Comparison of ENCODE assay signal across 13 cellular contexts in genomic region chr15:75661779-75662140, GRCh38. TPM values are rescaled to one million over a fixed set of nuclear protein-coding genes. Genes with fewer than 3 reads are reported as not detected.
DNase-seq lines count a peak whose midpoint lies in the region; ATAC-seq and TF ChIP-seq lines count a peak whose summit lies in the region.
"Had no signal": no experiment of that assay in that cellular context is flagged by ENCODE, and none has a peak within 500 bp of the region (broad histone marks: within the 10 kb centered on the region; RNA-seq: fewer than 3 reads in every experiment).

No MANE protein-coding gene starts in this region.

- TF ChIP-seq CTCF in PC-3 (conservative IDR thresholded peaks at IDR 0.05; ENCODE audit: low read depth, low read length) (no peak), coronary artery (IDR thresholded peaks at IDR 0.05) (no peak), testis (IDR thresholded peaks at IDR 0.05) (no peak), glutamatergic neuron (IDR thresholded peaks at IDR 0.05; ENCODE audit: partially characterized antibody, unreplicated experiment) (no peak)

- no peaks in the 10 kb centered on the region for H3F3A ChIP-seq in PC-3 (ENCODE audit: low read length, unreplicated experiment)

- DNase-seq in PC-3, result no peak
- DNase-seq in coronary artery (ENCODE audit: low spot score), result no peak
- no peak for DNase-seq in testis
- no peak for DNase-seq in superior temporal gyrus (ENCODE audit: extremely low spot score)
- DNase-seq in NCI-H1417 treated with DMSO at 0.1 percent for 48 hours (lab: John Stamatoyannopoulos, UW), result no peak
- no peak for DNase-seq in activated T-helper 2 cell treated with anti-CD3 and anti-CD28 coated beads, Interferon-gamma antibody, Interleukin-2, Interleukin-4, amounts not matched to agents 10 μg/mL and 5 μg/mL and 100 μg/mL, durations not matched to agents 14 hours and 24 hours and 36 hours (ENCODE audit: low spot score)
- no peak for DNase-seq in glutamatergic neuron
- DNase-seq: activated CD8-positive, alpha-beta memory T cell treated with anti-CD3 and anti-CD28 coated beads for 24 hours; CD8-positive, alpha-beta T cell; effector memory CD4-positive, alpha-beta T cell; NCI-H2171 treated with DMSO at 0.1 percent for 48 hours; stimulated activated CD8-positive, alpha-beta memory T cell treated with anti-CD3 and anti-CD28 coated beads, Interleukin-4, amount 100 ng/mL, for 48 hours had no signal

- no peaks in the 10 kb centered on the region for H3K79me2 ChIP-seq in PC-3 (ENCODE audit: low read length)

- CTCF ChIA-PET in PC-3 (lab: Charles Lee), result no interaction called here

- H3K9me3 ChIP-seq in PC-3 (ENCODE audit: low read length) (no peaks in the 10 kb centered on the region), muscle layer of colon (ENCODE audit: low read length) (no peaks in the 10 kb centered on the region), testis (no peaks in the 10 kb centered on the region)

- POLR2A ChIA-PET in PC-3 (lab: Charles Lee; ENCODE audit: unreplicated experiment), result interaction anchor here (1.0 kb wide), 1 partner anchor 14 kb away, joined by 5 read pairs; the partner anchor contains the start of gene SNX33

- H3K4me3 Mint-ChIP-seq in activated T-helper 2 cell treated with anti-CD3 and anti-CD28 coated beads, Interferon-gamma antibody, Interleukin-2, Interleukin-4, amounts not matched to agents 10 μg/mL and 5 μg/mL and 100 μg/mL, durations not matched to agents 14 hours and 24 hours and 36 hours (ENCODE audit: low read depth), result no peak overlapping the region
- no peak overlapping the region for H3K4me3 Mint-ChIP-seq in glutamatergic neuron (ENCODE audit: unreplicated experiment)
- H3K4me3 Mint-ChIP-seq: CD8-positive, alpha-beta T cell had no signal

- H3K36me3 ChIP-seq in PC-3 (ENCODE audit: low read depth, low read length) (no peaks in the 10 kb centered on the region), muscle layer of colon (ENCODE audit: insufficient read depth, low read length) (peaks cover 32% of the 10 kb centered on the region), testis (ENCODE audit: low read depth, missing control alignments) (no peaks in the 10 kb centered on the region)

- intact Hi-C loops in PC-3 (cut with micrococcal nuclease) (no loop called here), testis (cut with DNase I; ENCODE audit: low total_unique reads) (no loop called here)
- intact Hi-C loops in activated T-helper 2 cell treated with anti-CD3 and anti-CD28 coated beads, Interferon-gamma antibody, Interleukin-2, Interleukin-4, amounts not matched to agents 10 μg/mL and 5 μg/mL and 100 μg/mL, durations not matched to agents 14 hours and 24 hours and 36 hours (cut with micrococcal nuclease), result no loop called here

- peak overlapping the region; percentile 45; the same call in 1 of the 2 replicates for H3K9ac ChIP-seq in PC-3 (ENCODE audit: low read length)
- peak overlapping the region; percentile 87 for H3K9ac ChIP-seq in muscle layer of colon (ENCODE audit: low read length)

- H3K4me2 ChIP-seq in PC-3 (ENCODE audit: low read length), result peak overlapping the region; percentile 61

- H3K27ac ChIP-seq in PC-3 (ENCODE audit: low read length), result peak overlapping the region; percentile 63
- peak overlapping the region; percentile 88 to 93 for H3K27ac ChIP-seq in coronary artery
- H3K27ac ChIP-seq in muscle layer of colon (ENCODE audit: low read depth, low read length), result peak overlapping the region; percentile 87
- H3K27ac ChIP-seq in testis, result peak overlapping the region; percentile 42 to 81

- H3K4me3 ChIP-seq in PC-3 (ENCODE audit: low read length) (no peak overlapping the region), coronary artery (peak overlapping the region; percentile 38), muscle layer of colon (ENCODE audit: low read depth in 1 of 2, low read length in 2 of 2) (peak overlapping the region in 1 of 2 donors; percentile 15), testis (no peak overlapping the region)

- peaks cover 37% of the 10 kb centered on the region for H3K4me1 ChIP-seq in PC-3 (ENCODE audit: insufficient read depth, low read length)
- H3K4me1 ChIP-seq in muscle layer of colon (ENCODE audit: insufficient read depth, low read length), result peaks cover 38% of the 10 kb centered on the region
- H3K4me1 ChIP-seq in testis, result peaks cover 20% of the 10 kb centered on the region

- no peaks in the 10 kb centered on the region for H3K36me3 Mint-ChIP-seq in activated T-helper 2 cell treated with anti-CD3 and anti-CD28 coated beads, Interferon-gamma antibody, Interleukin-2, Interleukin-4, amounts not matched to agents 10 μg/mL and 5 μg/mL and 100 μg/mL, durations not matched to agents 14 hours and 24 hours and 36 hours (ENCODE audit: low read depth)
- peaks cover under 1% of the 10 kb centered on the region for H3K36me3 Mint-ChIP-seq in glutamatergic neuron (ENCODE audit: unreplicated experiment)
- H3K36me3 Mint-ChIP-seq: CD8-positive, alpha-beta T cell had no signal

- H2AFZ ChIP-seq in PC-3 (ENCODE audit: low read length), result no peak overlapping the region

- no peaks in the 10 kb centered on the region for H3K9me3 Mint-ChIP-seq in activated T-helper 2 cell treated with anti-CD3 and anti-CD28 coated beads, Interferon-gamma antibody, Interleukin-2, Interleukin-4, amounts not matched to agents 10 μg/mL and 5 μg/mL and 100 μg/mL, durations not matched to agents 14 hours and 24 hours and 36 hours
- peaks cover 13% of the 10 kb centered on the region for H3K9me3 Mint-ChIP-seq in glutamatergic neuron (ENCODE audit: unreplicated experiment)
- H3K9me3 Mint-ChIP-seq: CD8-positive, alpha-beta T cell had no signal

- 75 to 82% methylated on average over 3 of the region's 3 CpGs for WGBS in testis, 2 donors

- ATAC-seq in PC-3, result no peak
- ATAC-seq: CD8-positive, alpha-beta T cell had no signal

- no peaks in the 10 kb centered on the region for H3K4me1 Mint-ChIP-seq in activated T-helper 2 cell treated with anti-CD3 and anti-CD28 coated beads, Interferon-gamma antibody, Interleukin-2, Interleukin-4, amounts not matched to agents 10 μg/mL and 5 μg/mL and 100 μg/mL, durations not matched to agents 14 hours and 24 hours and 36 hours (ENCODE audit: low read depth)
- H3K4me1 Mint-ChIP-seq in glutamatergic neuron (ENCODE audit: low read depth, unreplicated experiment), result peaks cover 41% of the 10 kb centered on the region

- no peak overlapping the region for H3K27ac Mint-ChIP-seq in activated T-helper 2 cell treated with anti-CD3 and anti-CD28 coated beads, Interferon-gamma antibody, Interleukin-2, Interleukin-4, amounts not matched to agents 10 μg/mL and 5 μg/mL and 100 μg/mL, durations not matched to agents 14 hours and 24 hours and 36 hours
- no peak overlapping the region for H3K27ac Mint-ChIP-seq in glutamatergic neuron (ENCODE audit: unreplicated experiment)
- H3K27ac Mint-ChIP-seq: CD8-positive, alpha-beta T cell had no signal

- H3K27me3 Mint-ChIP-seq in activated T-helper 2 cell treated with anti-CD3 and anti-CD28 coated beads, Interferon-gamma antibody, Interleukin-2, Interleukin-4, amounts not matched to agents 10 μg/mL and 5 μg/mL and 100 μg/mL, durations not matched to agents 14 hours and 24 hours and 36 hours (ENCODE audit: low read depth), result no peaks in the 10 kb centered on the region
- H3K27me3 Mint-ChIP-seq in glutamatergic neuron (ENCODE audit: unreplicated experiment), result peaks cover 3% of the 10 kb centered on the region

- TF ChIP-seq POLR2A in testis (IDR thresholded peaks at IDR 0.05), result no peak

- no peaks in the 10 kb centered on the region for H3K9me2 ChIP-seq in PC-3 (replicated peaks; ENCODE audit: low read length)

- no TSS peak for BruUV-seq in PC-3 (replicated peaks; lab: Mats Ljungman, UMichigan)

- H4K20me1 ChIP-seq in PC-3 (ENCODE audit: low read length), result no peaks in the 10 kb centered on the region

- H3K27me3 ChIP-seq in PC-3 (ENCODE audit: low read length) (no peaks in the 10 kb centered on the region), muscle layer of colon (ENCODE audit: control insufficient read depth in 1 of 2, insufficient read depth in 2 of 2, low read length in 2 of 2) (no peaks in the 10 kb centered on the region), testis (no peaks in the 10 kb centered on the region)

RNA-seq across cellular contexts. Expression of gene SNX33, which starts 14.0 kb away (rescaled TPM):
- total RNA-seq in PC-3 (2014; rRNA removed), result 16.2 and 16.8 TPM in 2 replicates
- 10 to 100 TPM in 1 of 2 donors, 1 to 10 TPM in 1; 8.3 to 11.5 TPM for total RNA-seq in testis
- polyA plus RNA-seq in testis (ENCODE audit: insufficient read depth, low read depth, low replicate concordance), result 10.5 TPM
- 6.8 and 7.4 TPM in 2 replicates for total RNA-seq in activated T-helper 2 cell treated with anti-CD3 and anti-CD28 coated beads, Interferon-gamma antibody, Interleukin-2, Interleukin-4, amounts not matched to agents 10 μg/mL and 5 μg/mL and 100 μg/mL, durations not matched to agents 14 hours and 24 hours and 36 hours
- 21.2 TPM for total RNA-seq in glutamatergic neuron (ENCODE audit: unreplicated experiment)

RNA-seq across cellular contexts. Expression of gene IMP3, which starts 21.7 kb away (rescaled TPM):
- total RNA-seq in PC-3 (2014; rRNA removed), result 92.6 and 95.4 TPM in 2 replicates
- 100 to 1,000 TPM in 1 of 2 donors, 10 to 100 TPM in 1; 87.5 to 111 TPM for total RNA-seq in testis
- 32.6 TPM for polyA plus RNA-seq in testis (ENCODE audit: insufficient read depth, low read depth, low replicate concordance)
- 103 and 106 TPM in 2 replicates for total RNA-seq in activated T-helper 2 cell treated with anti-CD3 and anti-CD28 coated beads, Interferon-gamma antibody, Interleukin-2, Interleukin-4, amounts not matched to agents 10 μg/mL and 5 μg/mL and 100 μg/mL, durations not matched to agents 14 hours and 24 hours and 36 hours
- 33.6 TPM for total RNA-seq in glutamatergic neuron (ENCODE audit: unreplicated experiment)

RNA-seq across cellular contexts. Expression of gene SNUPN, which starts 36.2 kb away (rescaled TPM):
- 7.9 and 13.5 TPM in 2 replicates for total RNA-seq in PC-3 (2014; rRNA removed)
- 10 to 100 TPM; 37.0 to 44.6 TPM for total RNA-seq in testis
- polyA plus RNA-seq in testis (ENCODE audit: insufficient read depth, low read depth, low replicate concordance), result 97.5 TPM
- total RNA-seq in activated T-helper 2 cell treated with anti-CD3 and anti-CD28 coated beads, Interferon-gamma antibody, Interleukin-2, Interleukin-4, amounts not matched to agents 10 μg/mL and 5 μg/mL and 100 μg/mL, durations not matched to agents 14 hours and 24 hours and 36 hours, result 32.7 and 40.9 TPM in 2 replicates
- 15.5 TPM for total RNA-seq in glutamatergic neuron (ENCODE audit: unreplicated experiment)

RNA-seq across cellular contexts. Expression of gene CSPG4, which starts 50.9 kb away (rescaled TPM):
- total RNA-seq in PC-3 (2014; rRNA removed) (2.0 and 2.9 TPM in 2 replicates), testis (1 to 10 TPM; 5.2 to 6.5 TPM), glutamatergic neuron (ENCODE audit: unreplicated experiment) (1.1 TPM)
- polyA plus RNA-seq in testis (ENCODE audit: insufficient read depth, low read depth, low replicate concordance), result 4.4 TPM
- total RNA-seq in activated T-helper 2 cell treated with anti-CD3 and anti-CD28 coated beads, Interferon-gamma antibody, Interleukin-2, Interleukin-4, amounts not matched to agents 10 μg/mL and 5 μg/mL and 100 μg/mL, durations not matched to agents 14 hours and 24 hours and 36 hours, result 0.02 TPM in 1 of 2 replicates, not detected in the other
- total RNA-seq: CD8-positive, alpha-beta T cell had no signal
